Comparison of ENCODE assay signal across 23 cellular contexts in the genomic region with DNA sequence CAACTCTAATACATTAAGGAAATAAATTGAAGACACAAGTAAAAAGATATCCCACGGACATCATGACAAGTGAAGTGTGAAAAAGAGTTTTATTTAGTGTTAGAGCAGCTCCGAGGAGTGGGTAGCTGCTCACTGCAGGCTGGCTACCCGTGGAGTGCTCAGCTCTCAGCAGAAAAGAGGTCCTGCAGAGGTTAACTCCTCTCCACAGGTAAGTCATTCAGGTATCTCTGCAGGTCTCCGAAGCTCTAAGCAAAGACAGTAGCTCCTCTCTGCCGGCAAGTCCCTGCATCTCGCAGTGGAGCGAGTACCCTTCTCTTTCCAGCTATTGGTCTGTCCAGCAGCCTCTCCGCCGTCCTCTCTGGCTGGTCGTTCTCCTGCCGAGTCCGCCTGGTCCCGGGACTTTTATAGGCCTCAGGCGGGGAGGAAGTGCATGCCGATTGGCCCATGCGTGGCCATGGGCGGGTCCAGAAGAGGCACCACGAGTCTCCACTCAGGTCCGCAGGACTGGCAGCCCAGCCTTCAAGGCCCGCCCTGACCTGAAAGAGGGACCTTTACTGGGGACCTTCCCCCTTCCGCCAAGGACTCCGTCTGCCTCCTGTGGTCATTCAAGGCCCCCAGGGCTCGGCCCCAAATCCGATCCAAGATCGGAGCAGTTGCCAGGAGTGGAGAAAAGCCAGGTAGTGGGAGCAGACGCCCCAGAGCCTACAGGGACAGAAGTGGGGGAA. TPM values are rescaled to one million over a fixed set of nuclear protein-coding genes. Genes with fewer than 3 reads are reported as not detected.
DNase-seq lines count a peak whose midpoint lies in the region; ATAC-seq and TF ChIP-seq lines count a peak whose summit lies in the region.
"Had no signal": no experiment of that assay in that cellular context is flagged by ENCODE, and none has a peak within 500 bp of the region (broad histone marks: within the 10 kb centered on the region; RNA-seq: fewer than 3 reads in every experiment).

No MANE protein-coding gene starts in this region.

- peaks cover 9% of the 10 kb centered on the region; the same call in 1 of the 2 replicates for H3K4me1 ChIP-seq in Panc1 (ENCODE audit: control insufficient read depth, insufficient read depth, low read length)
- H3K4me1 ChIP-seq in iPS-20b (ENCODE audit: insufficient read depth, low read length) = no peaks in the 10 kb centered on the region; the same call in 1 of the 2 replicates
- no peaks in the 10 kb centered on the region for H3K4me1 ChIP-seq in thyroid gland
- no peaks in the 10 kb centered on the region for H3K4me1 ChIP-seq in spleen
- H3K4me1 ChIP-seq: sigmoid colon, vagina had no signal

- no peak for ATAC-seq in activated CD8-positive, alpha-beta memory T cell treated with anti-CD3 and anti-CD28 coated beads, Interleukin-2, amount 10 ng/mL, durations not matched to agents 7 days and 5 days
- peak; percentile 95 for ATAC-seq in Panc1
- ATAC-seq: stimulated activated effector memory CD8-positive, alpha-beta T cell treated with anti-CD3 and anti-CD28 coated beads, Interleukin-12 subunit alpha, Interleukin-12 subunit beta, amount 100 ng/mL, for 72 hours had no signal

- H3K9me3 Mint-ChIP-seq in activated CD8-positive, alpha-beta memory T cell treated with anti-CD3 and anti-CD28 coated beads, Interleukin-2, amount 10 ng/mL, durations not matched to agents 7 days and 5 days (ENCODE audit: low read depth) = no peaks in the 10 kb centered on the region
- H3K9me3 Mint-ChIP-seq: CD8-positive, alpha-beta memory T cell; stimulated activated effector memory CD8-positive, alpha-beta T cell treated with anti-CD3 and anti-CD28 coated beads, Interleukin-12 subunit alpha, Interleukin-12 subunit beta, amount 100 ng/mL, for 72 hours had no signal

- H3K27ac ChIP-seq in Panc1 (ENCODE audit: low read length) (peak overlapping the region; percentile 29; the same call in 1 of the 2 replicates), iPS-20b (ENCODE audit: low read length) (no peak overlapping the region), thyroid gland (no peak overlapping the region), spleen (no peak overlapping the region)
- H3K27ac ChIP-seq: HL-60, sigmoid colon, vagina had no signal

- no peak for TF ChIP-seq CTCF in Panc1 (IDR thresholded peaks at IDR 0.05)
- no peak for TF ChIP-seq CTCF in thyroid gland (IDR thresholded peaks at IDR 0.05)
- no peak for TF ChIP-seq CTCF in spleen (IDR thresholded peaks at IDR 0.05 in 8 of 11, conservative IDR thresholded peaks at IDR 0.05 in 3 of 11)

- H3K27me3 Mint-ChIP-seq in activated CD8-positive, alpha-beta memory T cell treated with anti-CD3 and anti-CD28 coated beads, Interleukin-2, amount 10 ng/mL, durations not matched to agents 7 days and 5 days = peaks cover 37% of the 10 kb centered on the region

- no peaks in the 10 kb centered on the region for H3K4me1 Mint-ChIP-seq in activated CD8-positive, alpha-beta memory T cell treated with anti-CD3 and anti-CD28 coated beads, Interleukin-2, amount 10 ng/mL, durations not matched to agents 7 days and 5 days

- CTCF ChIA-PET in activated CD8-positive, alpha-beta memory T cell treated with anti-CD3 and anti-CD28 coated beads, Interleukin-2, amount 10 ng/mL, durations not matched to agents 7 days and 5 days (lab: Charles Lee) = no interaction called here
- CTCF ChIA-PET in Panc1 (lab: Charles Lee) = no interaction called here

- H3K9me3 ChIP-seq in Panc1 (ENCODE audit: control insufficient read depth, insufficient read depth, low read depth, low read length) (no peaks in the 10 kb centered on the region), iPS-20b (ENCODE audit: insufficient read depth, low read depth, low read length) (0 out of 2 replicates have a peak, but pooled peaks cover 4% of the 10 kb centered on the region), thyroid gland (no peaks in the 10 kb centered on the region), spleen (peaks cover 0 to 8% (median 0%) of the 10 kb centered on the region in 8 donors)
- H3K9me3 ChIP-seq: vagina had no signal

- POLR2A ChIA-PET in Panc1 (lab: Charles Lee) = no interaction called here

- in situ Hi-C loops in Panc1 (cut with HindIII; ENCODE audit: low pct_unique_long_range_greater_than_20kb, low sequenced_read_pairs) = no loop called here

- H3K4me3 Mint-ChIP-seq in activated CD8-positive, alpha-beta memory T cell treated with anti-CD3 and anti-CD28 coated beads, Interleukin-2, amount 10 ng/mL, durations not matched to agents 7 days and 5 days = no peak overlapping the region
- H3K4me3 Mint-ChIP-seq: CD8-positive, alpha-beta memory T cell; stimulated activated effector memory CD8-positive, alpha-beta T cell treated with anti-CD3 and anti-CD28 coated beads, Interleukin-12 subunit alpha, Interleukin-12 subunit beta, amount 100 ng/mL, for 72 hours had no signal

- WGBS in thyroid gland, 2 donors = 36 to 40% methylated on average over 19 to 26 of the region's 26 CpGs
- 34 to 51% (median 44%) methylated on average over 13 to 26 of the region's 26 CpGs for WGBS in spleen, 5 donors

- intact Hi-C loops in Panc1 (cut with micrococcal nuclease; ENCODE audit: unreplicated experiment) = no loop called here
- intact Hi-C loops in thyroid gland (cut with DNase I) = no loop called here
- intact Hi-C loops in spleen (cut with DNase I; ENCODE audit: low total_unique reads) = no loop called here

- H3K27ac Mint-ChIP-seq in activated CD8-positive, alpha-beta memory T cell treated with anti-CD3 and anti-CD28 coated beads, Interleukin-2, amount 10 ng/mL, durations not matched to agents 7 days and 5 days = no peak overlapping the region
- H3K27ac Mint-ChIP-seq: CD8-positive, alpha-beta memory T cell; stimulated activated effector memory CD8-positive, alpha-beta T cell treated with anti-CD3 and anti-CD28 coated beads, Interleukin-12 subunit alpha, Interleukin-12 subunit beta, amount 100 ng/mL, for 72 hours had no signal

- no peaks in the 10 kb centered on the region for H3K36me3 ChIP-seq in Panc1 (ENCODE audit: control insufficient read depth, insufficient read depth, low read length)
- no peaks in the 10 kb centered on the region for H3K36me3 ChIP-seq in iPS-20b (ENCODE audit: insufficient read depth, low read depth, low read length)
- no peaks in the 10 kb centered on the region for H3K36me3 ChIP-seq in thyroid gland
- no peaks in the 10 kb centered on the region for H3K36me3 ChIP-seq in spleen
- H3K36me3 ChIP-seq: sigmoid colon, vagina had no signal

- BruUV-seq in Panc1 (replicated peaks; lab: Mats Ljungman, UMichigan) = no TSS peak

- H3K27me3 ChIP-seq in Panc1 (ENCODE audit: control insufficient read depth, insufficient read depth, low read length) = peaks cover 4% of the 10 kb centered on the region; the same call in 1 of the 2 replicates
- H3K27me3 ChIP-seq in iPS-20b (ENCODE audit: insufficient read depth, low read length) = peaks cover 31% of the 10 kb centered on the region
- H3K27me3 ChIP-seq in thyroid gland = no peaks in the 10 kb centered on the region
- peaks cover 0 to 93% (median 15%) of the 10 kb centered on the region in 7 donors for H3K27me3 ChIP-seq in spleen (replicated peaks in 1 of 7)
- H3K27me3 ChIP-seq: vagina had no signal

- H3K36me3 Mint-ChIP-seq in activated CD8-positive, alpha-beta memory T cell treated with anti-CD3 and anti-CD28 coated beads, Interleukin-2, amount 10 ng/mL, durations not matched to agents 7 days and 5 days = no peaks in the 10 kb centered on the region
- H3K36me3 Mint-ChIP-seq: CD8-positive, alpha-beta memory T cell; stimulated activated effector memory CD8-positive, alpha-beta T cell treated with anti-CD3 and anti-CD28 coated beads, Interleukin-12 subunit alpha, Interleukin-12 subunit beta, amount 100 ng/mL, for 72 hours had no signal

- peak in 1 of 2 donors; percentile 44 for TF ChIP-seq POLR2A in thyroid gland (IDR thresholded peaks at IDR 0.05)
- no peak for TF ChIP-seq POLR2A in spleen (IDR thresholded peaks at IDR 0.05)

- no peak overlapping the region; the same call in 1 of the 2 replicates for H3K9ac ChIP-seq in iPS-20b (ENCODE audit: low read depth, low read length)

- peak; percentile 30 for DNase-seq in activated CD8-positive, alpha-beta memory T cell treated with anti-CD3 and anti-CD28 coated beads, Interleukin-2, amount 10 ng/mL, durations not matched to agents 7 days and 5 days
- no peak for DNase-seq in activated CD8-positive, alpha-beta memory T cell treated with anti-CD3 and anti-CD28 coated beads for 24 hours
- DNase-seq in Panc1 (ENCODE audit: low read depth, low spot score) (no peak), thyroid gland (peak; percentile 34 to 56), spleen (no peak)
- no peak for DNase-seq in NK-92 treated with Interleukin-12 subunit alpha and Interleukin-12 subunit beta, amount 100 ng/mL, for 24 hours (lab: John Stamatoyannopoulos, UW)
- no peak for DNase-seq in activated CD4-positive, CD25-positive, alpha-beta regulatory T cell treated with anti-CD3 and anti-CD28 coated beads, Interleukin-2, amount 50 U/mL, for 72 hours
- DNase-seq: ACHN; activated gamma-delta T cell; CD8-positive, alpha-beta memory T cell; cortex of kidney; erythroblast; HCEC 1CT; NCI-H2029 treated with DMSO at 0.1 percent for 48 hours; SIG-M5; sigmoid colon; stimulated activated CD4-positive, alpha-beta T cell treated with anti-CD3 and anti-CD28 coated beads, Interleukin-4, amount 100 ng/mL, for 4 hours had no signal

- H3K4me3 ChIP-seq in Panc1 (ENCODE audit: low read depth in 2 of 2, low read length in 2 of 2) = peak overlapping the region; percentile 45 to 53
- H3K4me3 ChIP-seq in iPS-20b (ENCODE audit: low read length) = peak overlapping the region; percentile 65
- no peak overlapping the region for H3K4me3 ChIP-seq in thyroid gland (replicated peaks in 1 of 3)
- H3K4me3 ChIP-seq in spleen = no peak overlapping the region
- H3K4me3 ChIP-seq: sigmoid colon, vagina had no signal

RNA-seq across cellular contexts. Expression of gene BTNL9, which starts 29.9 kb away (rescaled TPM):
- not detected for total RNA-seq in activated CD8-positive, alpha-beta memory T cell treated with anti-CD3 and anti-CD28 coated beads, Interleukin-2, amount 10 ng/mL, durations not matched to agents 7 days and 5 days
- total RNA-seq in Panc1 (2021; ENCODE audit: unreplicated experiment) = 37.5 TPM
- polyA plus RNA-seq in Panc1 (2012; ENCODE audit: insufficient read length) = 23.5 TPM
- total RNA-seq in thyroid gland = 10 to 100 TPM; 12.9 to 77.1 (median 34.3) TPM
- 100 to 1,000 TPM in 1 of 7 donors, 10 to 100 TPM in 6; 41.6 to 123 (median 86.3) TPM for total RNA-seq in spleen
- 10 to 100 TPM; 17.2 to 91.1 (median 32.6) TPM for polyA plus RNA-seq in spleen
- total RNA-seq: activated CD8-positive, alpha-beta memory T cell treated with anti-CD3 and anti-CD28 coated beads for 36 hours; astrocyte; CD8-positive, alpha-beta memory T cell had no signal
- polyA plus RNA-seq: CD8-positive, alpha-beta memory T cell had no signal

Comparison
In these comparisons a context has a peak if more than half of its experiments do, and no peak if none do; other contexts are left out.
1. DNase-seq: peak in activated CD8-positive, alpha-beta memory T cell treated with anti-CD3 and anti-CD28 coated beads, Interleukin-2, amount 10 ng/mL, durations not matched to agents 7 days and 5 days (single experiment) and thyroid gland (2 of 2); none in activated CD8-positive, alpha-beta memory T cell treated with anti-CD3 and anti-CD28 coated beads for 24 hours (single experiment), Panc1 (single experiment), NK-92 treated with Interleukin-12 subunit alpha and Interleukin-12 subunit beta, amount 100 ng/mL, for 24 hours (single experiment), activated CD4-positive, CD25-positive, alpha-beta regulatory T cell treated with anti-CD3 and anti-CD28 coated beads, Interleukin-2, amount 50 U/mL, for 72 hours (single experiment) and spleen (single experiment).
2. H3K4me3 ChIP-seq: peak in Panc1 (2 of 2) and iPS-20b (single experiment); none in thyroid gland (0 of 3) and spleen (0 of 8).
3. RNA of gene BTNL9, which starts 29.9 kb away (total RNA-seq): 41.6 to 123 TPM in spleen, 12.9 to 77.1 TPM in thyroid gland and 37.5 TPM in Panc1 (single experiment); not detected in activated CD8-positive, alpha-beta memory T cell treated with anti-CD3 and anti-CD28 coated beads, Interleukin-2, amount 10 ng/mL, durations not matched to agents 7 days and 5 days; every median in the first group is over 10 times any median in the second.